26 cellular contexts compared by ENCODE assay signal in the genomic region with DNA sequence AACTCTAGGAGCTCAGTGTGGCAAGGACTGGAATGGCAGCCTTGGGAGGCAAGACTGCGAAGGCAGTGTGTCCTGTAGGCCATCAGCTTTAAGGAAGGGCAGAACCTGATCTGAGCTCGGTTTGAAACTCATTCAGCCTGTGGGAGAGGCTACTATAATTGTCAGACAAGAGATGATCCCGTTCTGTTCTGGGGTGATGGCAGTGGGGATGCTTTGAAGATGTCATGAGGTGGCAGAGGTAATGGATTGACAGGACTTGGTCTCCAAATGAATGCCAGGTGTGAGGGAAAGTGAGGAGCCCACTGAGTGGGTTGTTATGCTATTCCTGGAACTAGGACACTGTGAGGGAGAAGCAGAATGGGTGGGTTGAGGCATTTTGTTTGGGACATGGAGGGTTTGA.
"Had no signal": no experiment of that assay in that cellular context is flagged by ENCODE, and none has a peak within 500 bp of the region (broad histone marks: within the 10 kb centered on the region; RNA-seq: fewer than 3 reads in every experiment).

No MANE protein-coding gene starts in this region.

- H3K27me3 ChIP-seq: Peyer's patch, SJSA1 had no signal

- H3K27ac ChIP-seq: Peyer's patch, SJSA1 had no signal

- H3K4me1 ChIP-seq: Peyer's patch, SJSA1 had no signal

- H3K4me3 ChIP-seq: Peyer's patch, SJSA1 had no signal

- H3K9me3 ChIP-seq: Peyer's patch, SJSA1, SK-N-SH had no signal

- DNase-seq: activated CD4-positive, alpha-beta memory T cell treated with anti-CD3 and anti-CD28 coated beads, Interleukin-2, amount 10 ng/mL, durations not matched to agents 7 days and 5 days; activated CD4-positive, alpha-beta T cell treated with anti-CD3 and anti-CD28 coated beads for 4 hours; activated CD8-positive, alpha-beta memory T cell treated with anti-CD3 and anti-CD28 coated beads for 24 hours; activated CD8-positive, alpha-beta memory T cell treated with anti-CD3 and anti-CD28 coated beads, Interleukin-2, amount 10 ng/mL, durations not matched to agents 7 days and 5 days; activated CD8-positive, alpha-beta memory T cell treated with anti-CD3 and anti-CD28 coated beads, Interleukin-2, amount 50 U/mL, for 48 hours; activated effector memory CD4-positive, alpha-beta T cell treated with Interleukin-2 at 50 U/mL for 16 hours; activated naive CD4-positive, alpha-beta T cell treated with anti-CD3 and anti-CD28 coated beads, Interleukin-2, amount 10 ng/mL, durations not matched to agents 7 days and 5 days; activated naive CD8-positive, alpha-beta T cell treated with anti-CD3 and anti-CD28 coated beads, Interleukin-2, amount 50 U/mL, for 24 hours; activated T-cell treated with anti-CD3 and anti-CD28 coated beads, Interleukin-2, amount 50 U/mL, for 48 hours; anterior cingulate cortex; central memory CD4-positive, alpha-beta T cell; NCI-H1105; NCI-H1930; NCI-H2081 treated with DMSO at 0.1 percent for 48 hours; NCI-H2171; NCI-H510A; NCI-H748 treated with DMSO at 0.1 percent for 48 hours; NK-92 treated with Interleukin-12 subunit alpha and Interleukin-12 subunit beta, amount 100 ng/mL, for 24 hours; PC-3; Peyer's patch; RPMI8226; SK-N-SH had no signal

- FAIRE-seq: TTC549 had no signal

- ATAC-seq: activated CD4-positive, CD25-positive, alpha-beta regulatory T cell treated with anti-CD3 and anti-CD28 coated beads, Interleukin-2, amount 50 U/mL, for 24 hours; activated CD8-positive, alpha-beta memory T cell treated with anti-CD3 and anti-CD28 coated beads, Interleukin-2, amount 10 ng/mL, durations not matched to agents 7 days and 5 days; activated naive CD8-positive, alpha-beta T cell treated with anti-CD3 and anti-CD28 coated beads, Interleukin-2, amount 50 U/mL, for 24 hours; PC-3; WTC11 had no signal

- H3K36me3 ChIP-seq: Peyer's patch, SJSA1 had no signal

- H3K4me2 ChIP-seq: SK-N-SH had no signal

- H3K9ac ChIP-seq: SK-N-SH had no signal
